ENCODE assay signal across 8 cellular contexts in the genomic region with DNA sequence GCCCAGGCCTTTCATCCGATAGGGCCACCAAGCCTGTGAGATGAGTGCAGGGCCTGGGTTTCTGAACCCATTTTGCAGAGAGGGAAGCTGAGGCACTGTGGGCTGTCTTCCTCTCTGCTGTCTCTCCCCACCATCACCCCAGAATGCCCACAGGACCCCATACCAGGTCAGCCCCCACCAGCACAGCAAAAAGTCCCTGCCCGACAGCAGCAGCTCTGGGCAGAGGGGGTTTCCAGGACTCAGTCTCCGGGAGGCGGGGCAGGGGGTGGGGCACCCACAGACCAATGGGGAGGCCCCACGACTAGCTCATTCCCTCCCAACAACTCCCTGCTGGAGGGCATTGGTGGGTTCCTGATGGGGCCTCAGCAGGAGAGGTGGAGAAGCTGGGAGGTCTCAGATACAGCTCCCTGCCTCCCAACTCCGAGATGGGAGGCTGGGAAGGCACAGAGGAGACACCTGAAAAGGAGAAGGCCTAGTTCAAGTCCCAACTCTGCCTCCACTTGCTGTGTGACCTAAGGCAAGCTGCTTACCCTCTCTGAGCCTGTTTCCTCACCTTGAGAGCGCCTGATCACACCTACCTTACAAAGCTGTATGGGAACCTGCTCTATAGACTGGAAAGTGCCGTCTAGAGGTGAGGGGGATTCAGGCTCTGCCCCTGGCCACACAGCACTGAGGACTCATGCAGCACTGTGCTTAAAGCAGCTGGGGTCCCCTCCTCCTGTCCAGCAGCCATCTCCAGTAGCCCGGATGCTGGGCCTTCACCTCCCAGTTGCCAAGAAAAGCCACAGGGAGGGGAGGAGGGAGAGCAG. TPM values are rescaled to one million over a fixed set of nuclear protein-coding genes. Genes with fewer than 3 reads are reported as not detected.
DNase-seq lines count a peak whose midpoint lies in the region; ATAC-seq and TF ChIP-seq lines count a peak whose summit lies in the region.

No MANE protein-coding gene starts in this region.

- TF ChIP-seq CTCF in osteoblast (IDR thresholded peaks at IDR 0.05; ENCODE audit: extremely low read depth, low read depth, low read length) (no peak), brain microvascular endothelial cell (IDR thresholded peaks at IDR 0.05; ENCODE audit: low read depth, low read length, missing control alignments) (no peak)

- H2AFZ ChIP-seq in osteoblast (ENCODE audit: low read length), result no peak overlapping the region

- no peak overlapping the region for H3K4me2 ChIP-seq in osteoblast (ENCODE audit: insufficient read depth, low read length)

- peaks cover 4% of the 10 kb centered on the region for H4K20me1 ChIP-seq in osteoblast (ENCODE audit: insufficient read depth, low read length)

- no peak overlapping the region for H3K4me3 ChIP-seq in osteoblast (ENCODE audit: insufficient read depth, low read length)
- no peak overlapping the region for H3K4me3 ChIP-seq in brain microvascular endothelial cell (ENCODE audit: low read depth, low read length)

- H3K27ac ChIP-seq in osteoblast (ENCODE audit: low read depth, low read length), result no peak overlapping the region
- H3K27ac ChIP-seq in brain microvascular endothelial cell, result no peak overlapping the region

- DNase-seq in ELR (ENCODE audit: low read depth) (peak; percentile 31), dermis blood vessel endothelial cell (peak; percentile 37), osteoblast (ENCODE audit: insufficient read length, low spot score, missing footprints) (peak; percentile 85), brain microvascular endothelial cell (no peak), SHP77 treated with DMSO at 0.1 percent for 48 hours (lab: John Stamatoyannopoulos, UW) (no peak)
- DNase-seq in activated CD4-positive, alpha-beta T cell treated with anti-CD3 and anti-CD28 coated beads for 24 hours (ENCODE audit: low read depth in 2 of 2), result peak; percentile 38 to 58

- H3K9me3 ChIP-seq in osteoblast (ENCODE audit: low read depth, low read length), result no peaks in the 10 kb centered on the region

- ATAC-seq in GM19455 (IDR thresholded peaks at IDR 0.05; ENCODE audit: unreplicated experiment) (no peak), GM18909 (IDR thresholded peaks at IDR 0.05; ENCODE audit: poor library complexity, unreplicated experiment) (no peak)

- no peaks in the 10 kb centered on the region for H3K79me2 ChIP-seq in osteoblast (ENCODE audit: insufficient read depth, low read length)

- H3K27me3 ChIP-seq in osteoblast (ENCODE audit: insufficient read depth, low read length), result peaks cover 11% of the 10 kb centered on the region
- H3K27me3 ChIP-seq in brain microvascular endothelial cell (replicated peaks), result peaks cover 7% of the 10 kb centered on the region

- peaks cover 24% of the 10 kb centered on the region for H3K4me1 ChIP-seq in osteoblast (ENCODE audit: insufficient read depth, low read length)

- H3K36me3 ChIP-seq in osteoblast (ENCODE audit: insufficient read depth, low read length), result no peaks in the 10 kb centered on the region
- H3K36me3 ChIP-seq in brain microvascular endothelial cell (replicated peaks), result no peaks in the 10 kb centered on the region

- in situ Hi-C loops in brain microvascular endothelial cell (cut with HindIII; ENCODE audit: low pct_ligation_motif_present, low sequenced_read_pairs), result no loop called here

RNA-seq across cellular contexts. Expression of gene CBX7, which starts 3.5 kb away (rescaled TPM):
- total RNA-seq in dermis blood vessel endothelial cell, result 6.4 and 9.5 TPM in 2 replicates
- total RNA-seq in osteoblast, result 12.7 and 14.5 TPM in 2 replicates

RNA-seq across cellular contexts. Expression of gene APOBEC3H, which starts 51.9 kb away (rescaled TPM):
- total RNA-seq in dermis blood vessel endothelial cell (not detected in 2 replicates), osteoblast (not detected in 2 replicates)

Comparison
In these comparisons a context has a peak if more than half of its experiments do, and no peak if none do; other contexts are left out.
1. DNase-seq: peak in ELR (single experiment), activated CD4-positive, alpha-beta T cell treated with anti-CD3 and anti-CD28 coated beads for 24 hours (2 of 2), dermis blood vessel endothelial cell (single experiment) and osteoblast (single experiment); none in brain microvascular endothelial cell (single experiment) and SHP77 treated with DMSO at 0.1 percent for 48 hours (single experiment).